10 cellular contexts compared by ENCODE assay signal in genomic region chr10:119301397-119301796, GRCh38.
A peak's percentile ranks its signal among the peaks of the same experiment; 100 is the strongest.
DNase-seq lines count a peak whose midpoint lies in the region; ATAC-seq and TF ChIP-seq lines count a peak whose summit lies in the region.
"Had no signal": no experiment of that assay in that cellular context is flagged by ENCODE, and none has a peak within 500 bp of the region (broad histone marks: within the 10 kb centered on the region; RNA-seq: fewer than 3 reads in every experiment).

No MANE protein-coding gene starts in this region.

- peaks cover 5% of the 10 kb centered on the region for H3K9me3 Mint-ChIP-seq in CD4-positive, alpha-beta T cell

- peaks cover 86% of the 10 kb centered on the region for H3K4me1 Mint-ChIP-seq in CD4-positive, alpha-beta T cell (ENCODE audit: low read depth)

- no peaks in the 10 kb centered on the region for H3K27me3 ChIP-seq in CD4-positive, alpha-beta T cell (ENCODE audit: control insufficient read depth, insufficient read depth, low read length)

- peak; percentile 54 for ATAC-seq in CD4-positive, alpha-beta T cell (ENCODE audit: poor library complexity)

- peak; percentile 43 to 63 (median 52) for DNase-seq in CD4-positive, alpha-beta T cell
- peak; percentile 42 for DNase-seq in activated CD4-positive, alpha-beta T cell treated with anti-CD3 and anti-CD28 coated beads for 1 hour
- peak; percentile 63 for DNase-seq in central memory CD4-positive, alpha-beta T cell
- DNase-seq in stimulated activated CD4-positive, alpha-beta T cell treated with anti-CD3 and anti-CD28 coated beads, Interleukin-1b, Interleukin-23, amount 100 ng/mL, for 48 hours, result peak; percentile 80
- no peak for DNase-seq in NCI-H1105 (lab: John Stamatoyannopoulos, UW)
- no peak for DNase-seq in NCI-H748 treated with DMSO at 0.1 percent for 48 hours (lab: John Stamatoyannopoulos, UW)
- no peak for DNase-seq in HuH-7 (ENCODE audit: low spot score)
- DNase-seq in KBM-7, result no peak
- DNase-seq: T1000 had no signal

- H3K4me3 Mint-ChIP-seq in CD4-positive, alpha-beta T cell, result peak overlapping the region; percentile 71

- intact Hi-C loops in CD4-positive, alpha-beta T cell (cut with DNase I, micrococcal nuclease), result loop anchor here (2.0 to 5.0 kb wide), 3 partner anchors 17 to 191 kb away; no protein-coding TSS in a partner anchor

- peak overlapping the region; percentile 94 for H3K27ac Mint-ChIP-seq in CD4-positive, alpha-beta T cell

- in situ Hi-C loops in KBM-7 (cut with MboI; ENCODE audit: low pct_unique_long_range_greater_than_20kb, low sequenced_read_pairs), result no loop called here

- POLR2A ChIA-PET in CD4-positive, alpha-beta T cell (lab: Charles Lee), result interaction anchor here (0.8 to 2.0 kb wide), 11 partner anchors 11 to 294 kb away, joined by 3 to 9 read pairs (median 4); partner anchors contain the start of gene GRK5

- no peak for TF ChIP-seq CTCF in CD4-positive, alpha-beta T cell (IDR thresholded peaks at IDR 0.05)

- H3K27me3 Mint-ChIP-seq in CD4-positive, alpha-beta T cell, result no peaks in the 10 kb centered on the region

- no peaks in the 10 kb centered on the region for H3K9me3 ChIP-seq in CD4-positive, alpha-beta T cell (ENCODE audit: control insufficient read depth, low read length)

- H3K27ac ChIP-seq in CD4-positive, alpha-beta T cell (ENCODE audit: low read depth, low read length), result peak overlapping the region; percentile 76
- H3K27ac ChIP-seq: C4-2B had no signal

- CTCF ChIA-PET in CD4-positive, alpha-beta T cell (lab: Charles Lee), result interaction anchor here (1.6 to 2.6 kb wide), 3 partner anchors 92 to 144 kb away, joined by 5 to 12 read pairs (median 8); partner anchors contain the start of gene GRK5

- peaks cover 22% of the 10 kb centered on the region for H3K36me3 Mint-ChIP-seq in CD4-positive, alpha-beta T cell (ENCODE audit: low read depth)

Comparison
In these comparisons a context has a peak if more than half of its experiments do, and no peak if none do; other contexts are left out.
1. DNase-seq: peak in CD4-positive, alpha-beta T cell (10 of 10), activated CD4-positive, alpha-beta T cell treated with anti-CD3 and anti-CD28 coated beads for 1 hour (single experiment), central memory CD4-positive, alpha-beta T cell (single experiment) and stimulated activated CD4-positive, alpha-beta T cell treated with anti-CD3 and anti-CD28 coated beads, Interleukin-1b, Interleukin-23, amount 100 ng/mL, for 48 hours (single experiment); none in NCI-H1105 (single experiment), NCI-H748 treated with DMSO at 0.1 percent for 48 hours (single experiment), HuH-7 (single experiment) and KBM-7 (single experiment).